22 cellular contexts compared by ENCODE assay signal in the genomic region with DNA sequence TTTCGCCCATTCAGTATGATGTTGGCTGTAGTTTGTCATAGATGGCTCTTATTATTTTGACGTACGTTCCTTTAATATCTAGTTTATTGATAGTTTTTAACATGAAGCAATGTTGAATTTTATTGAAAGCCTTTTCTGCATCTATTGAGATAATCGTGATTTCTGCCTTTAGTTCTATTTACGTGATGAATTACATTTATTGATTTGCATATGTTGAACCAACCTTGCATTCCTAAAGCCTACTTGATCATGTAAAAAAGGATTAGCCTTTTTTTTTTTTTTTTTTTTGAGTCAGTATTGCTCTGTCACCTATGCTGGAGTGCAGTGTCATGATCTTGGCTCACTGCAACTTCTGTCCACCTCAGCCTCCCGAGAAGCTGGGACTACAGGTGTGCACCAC. TPM values are rescaled to one million over a fixed set of nuclear protein-coding genes. Genes with fewer than 3 reads are reported as not detected.
DNase-seq lines count a peak whose midpoint lies in the region; ATAC-seq and TF ChIP-seq lines count a peak whose summit lies in the region.
"Had no signal": no experiment of that assay in that cellular context is flagged by ENCODE, and none has a peak within 500 bp of the region (broad histone marks: within the 10 kb centered on the region; RNA-seq: fewer than 3 reads in every experiment).

No MANE protein-coding gene starts in this region.

- H3K4me1 Mint-ChIP-seq in activated T-cell treated with anti-CD3 and anti-CD28 coated beads, Interleukin-2, amount 50 U/mL, for 72 hours (ENCODE audit: low read depth): peaks cover 95% of the 10 kb centered on the region
- H3K4me1 Mint-ChIP-seq in CD8-positive, alpha-beta T cell (ENCODE audit: low read depth): peaks cover 83% of the 10 kb centered on the region
- H3K4me1 Mint-ChIP-seq in activated naive CD8-positive, alpha-beta T cell (ENCODE audit: low read depth): peaks cover 87% of the 10 kb centered on the region
- H3K4me1 Mint-ChIP-seq in naive thymus-derived CD8-positive, alpha-beta T cell: peaks cover 36 to 89% (median 82%) of the 10 kb centered on the region in 4 donors

- H3K27me3 Mint-ChIP-seq in activated T-cell treated with anti-CD3 and anti-CD28 coated beads, Interleukin-2, amount 50 U/mL, for 72 hours (ENCODE audit: low read depth): no peaks in the 10 kb centered on the region
- no peaks in the 10 kb centered on the region for H3K27me3 Mint-ChIP-seq in CD8-positive, alpha-beta T cell (ENCODE audit: low read depth)
- no peaks in the 10 kb centered on the region for H3K27me3 Mint-ChIP-seq in activated naive CD8-positive, alpha-beta T cell
- H3K27me3 Mint-ChIP-seq in naive thymus-derived CD8-positive, alpha-beta T cell: no peaks in the 10 kb centered on the region

- H3K9me3 ChIP-seq in CD8-positive, alpha-beta T cell (ENCODE audit: low read length): no peaks in the 10 kb centered on the region
- H3K9me3 ChIP-seq in upper lobe of right lung: no peaks in the 10 kb centered on the region
- H3K9me3 ChIP-seq: HAP-1 had no signal

- POLR2A ChIA-PET in CD8-positive, alpha-beta T cell (lab: Charles Lee): interaction anchor here (1.0 to 6.0 kb wide), 9 partner anchors 11 to 66 kb away, joined by 3 to 63 read pairs (median 9); a partner anchor contains a TSS
- POLR2A ChIA-PET in naive thymus-derived CD8-positive, alpha-beta T cell (lab: Charles Lee): interaction anchor here (0.7 to 35.8 kb wide), 8 partner anchors 12 to 65 kb away, joined by 3 to 990 read pairs (median 7); a partner anchor contains a TSS

- peaks cover 93% of the 10 kb centered on the region for H3K4me1 ChIP-seq in CD8-positive, alpha-beta T cell (ENCODE audit: insufficient read depth, low read length)
- H3K4me1 ChIP-seq in upper lobe of right lung: no peaks in the 10 kb centered on the region
- H3K4me1 ChIP-seq: HAP-1 had no signal

- TF ChIP-seq CTCF in CD8-positive, alpha-beta T cell (IDR thresholded peaks at IDR 0.05): no peak
- TF ChIP-seq CTCF in upper lobe of right lung (IDR thresholded peaks at IDR 0.05): no peak

- no peak overlapping the region for H3K4me3 ChIP-seq in CD8-positive, alpha-beta T cell (ENCODE audit: low read depth, low read length)
- no peak overlapping the region for H3K4me3 ChIP-seq in upper lobe of right lung
- H3K4me3 ChIP-seq: GM12878, HAP-1 had no signal

- CTCF ChIA-PET in CD8-positive, alpha-beta T cell (lab: Charles Lee): interaction anchor here (1.4 to 6.0 kb wide), 5 partner anchors 16 to 57 kb away, joined by 4 to 42 read pairs (median 8); a partner anchor contains a TSS

- no peak for DNase-seq in activated T-cell treated with anti-CD3 and anti-CD28 coated beads, Interleukin-2, amount 50 U/mL, for 72 hours
- DNase-seq in activated T-cell treated with anti-CD3 and anti-CD28 coated beads for 4 hours (no peak), upper lobe of right lung (no peak)
- DNase-seq in CD8-positive, alpha-beta T cell: no peak
- DNase-seq in naive thymus-derived CD8-positive, alpha-beta T cell: no peak
- DNase-seq: ACHN, AML-193, DMS79 treated with DMSO at 0.1 percent for 48 hours, KBM-7, NCI-H1436, NCI-H2029, NCI-H2171, NCI-H446, NCI-H69, SHP77 had no signal

- H3K27ac ChIP-seq in CD8-positive, alpha-beta T cell (ENCODE audit: low read depth, low read length): no peak overlapping the region
- no peak overlapping the region for H3K27ac ChIP-seq in upper lobe of right lung

- H3K27me3 ChIP-seq in CD8-positive, alpha-beta T cell (ENCODE audit: insufficient read depth, low read length): no peaks in the 10 kb centered on the region
- H3K27me3 ChIP-seq in upper lobe of right lung: no peaks in the 10 kb centered on the region

- ATAC-seq in activated T-cell treated with anti-CD3 and anti-CD28 coated beads, Interleukin-2, amount 50 U/mL, for 72 hours (replicated peaks in 1 of 2): no peak
- ATAC-seq in CD8-positive, alpha-beta T cell: no peak
- ATAC-seq in naive thymus-derived CD8-positive, alpha-beta T cell: no peak
- no peak for ATAC-seq in HG03159 (IDR thresholded peaks at IDR 0.05; ENCODE audit: unreplicated experiment)
- no peak for ATAC-seq in HG02885 (IDR thresholded peaks at IDR 0.05; ENCODE audit: poor library complexity, unreplicated experiment)
- no peak for ATAC-seq in upper lobe of right lung
- ATAC-seq: GM12878 had no signal

- peaks cover 37 to 69% of the 10 kb centered on the region in 2 donors for H3K36me3 Mint-ChIP-seq in activated T-cell treated with anti-CD3 and anti-CD28 coated beads, Interleukin-2, amount 50 U/mL, for 72 hours (ENCODE audit: insufficient read depth in 2 of 2)
- peaks cover 79% of the 10 kb centered on the region for H3K36me3 Mint-ChIP-seq in CD8-positive, alpha-beta T cell
- H3K36me3 Mint-ChIP-seq in activated naive CD8-positive, alpha-beta T cell: peaks cover 48% of the 10 kb centered on the region
- H3K36me3 Mint-ChIP-seq in naive thymus-derived CD8-positive, alpha-beta T cell: peaks cover 20 to 81% (median 55%) of the 10 kb centered on the region in 3 donors
- H3K36me3 Mint-ChIP-seq: CD14-positive monocyte had no signal

- H3K9me3 Mint-ChIP-seq in activated T-cell treated with anti-CD3 and anti-CD28 coated beads, Interleukin-2, amount 50 U/mL, for 72 hours: peaks cover 2 to 7% of the 10 kb centered on the region in 2 donors
- peaks cover 8% of the 10 kb centered on the region for H3K9me3 Mint-ChIP-seq in CD8-positive, alpha-beta T cell
- H3K9me3 Mint-ChIP-seq in activated naive CD8-positive, alpha-beta T cell (ENCODE audit: low read depth): no peaks in the 10 kb centered on the region
- H3K9me3 Mint-ChIP-seq in naive thymus-derived CD8-positive, alpha-beta T cell: peaks cover 0 to 13% (median 0%) of the 10 kb centered on the region in 9 donors

- H3K27ac Mint-ChIP-seq in activated T-cell treated with anti-CD3 and anti-CD28 coated beads, Interleukin-2, amount 50 U/mL, for 72 hours: peak overlapping the region; percentile 59
- peak overlapping the region; percentile 88 for H3K27ac Mint-ChIP-seq in CD8-positive, alpha-beta T cell
- H3K27ac Mint-ChIP-seq in activated naive CD8-positive, alpha-beta T cell: peak overlapping the region; percentile 95
- peak overlapping the region; percentile 69 to 98 (median 86) for H3K27ac Mint-ChIP-seq in naive thymus-derived CD8-positive, alpha-beta T cell
- H3K27ac Mint-ChIP-seq: CD14-positive monocyte had no signal

- H3K36me3 ChIP-seq in CD8-positive, alpha-beta T cell (ENCODE audit: insufficient read depth, low read length): peaks cover 29% of the 10 kb centered on the region
- H3K36me3 ChIP-seq in upper lobe of right lung: no peaks in the 10 kb centered on the region
- H3K36me3 ChIP-seq: HAP-1 had no signal

- intact Hi-C loops in CD8-positive, alpha-beta T cell (cut with DNase I, micrococcal nuclease): no loop called here
- intact Hi-C loops in upper lobe of right lung (cut with DNase I): no loop called here

- H3K4me3 Mint-ChIP-seq in activated T-cell treated with anti-CD3 and anti-CD28 coated beads, Interleukin-2, amount 50 U/mL, for 72 hours: peak overlapping the region in 1 of 2 donors; percentile 43
- H3K4me3 Mint-ChIP-seq in CD8-positive, alpha-beta T cell: peak overlapping the region; percentile 22
- peak overlapping the region; percentile 28 for H3K4me3 Mint-ChIP-seq in activated naive CD8-positive, alpha-beta T cell
- peak overlapping the region in 7 of 10 donors; percentile 3 to 76 (median 11) for H3K4me3 Mint-ChIP-seq in naive thymus-derived CD8-positive, alpha-beta T cell
- H3K4me3 Mint-ChIP-seq: CD14-positive monocyte had no signal

RNA-seq across cellular contexts. Expression of a gene that starts 25.1 kb away (rescaled TPM):
- total RNA-seq in activated T-cell treated with anti-CD3 and anti-CD28 coated beads, Interleukin-2, amount 50 U/mL, for 72 hours: 100 to 1,000 TPM; 289 to 314 TPM
- 100 to 1,000 TPM; 222 to 231 TPM for total RNA-seq in CD8-positive, alpha-beta T cell
- total RNA-seq in naive thymus-derived CD8-positive, alpha-beta T cell: 100 to 1,000 TPM; 477 to 490 TPM
- 100 to 1,000 TPM; 109 to 231 (median 148) TPM for polyA plus RNA-seq in naive thymus-derived CD8-positive, alpha-beta T cell
- 8.1 TPM for total RNA-seq in upper lobe of right lung
- total RNA-seq: G401 had no signal

RNA-seq across cellular contexts. Expression of a gene that starts 39.6 kb away (rescaled TPM):
- under 1 TPM; 0.22 to 0.39 TPM for total RNA-seq in activated T-cell treated with anti-CD3 and anti-CD28 coated beads, Interleukin-2, amount 50 U/mL, for 72 hours
- total RNA-seq in CD8-positive, alpha-beta T cell: not detected
- total RNA-seq in naive thymus-derived CD8-positive, alpha-beta T cell: not detected
- polyA plus RNA-seq in naive thymus-derived CD8-positive, alpha-beta T cell: not detected
- total RNA-seq in upper lobe of right lung: not detected
- total RNA-seq: G401, GM12878 had no signal
- polyA plus RNA-seq: CD14-positive monocyte had no signal

Comparison
In these comparisons a context has a peak if more than half of its experiments do, and no peak if none do; other contexts are left out.
1. RNA of a gene that starts 25.1 kb away (total RNA-seq): 477 to 490 TPM in naive thymus-derived CD8-positive, alpha-beta T cell, 289 to 314 TPM in activated T-cell treated with anti-CD3 and anti-CD28 coated beads, Interleukin-2, amount 50 U/mL, for 72 hours and 222 to 231 TPM in CD8-positive, alpha-beta T cell; 8.1 TPM in upper lobe of right lung (single experiment); every median in the first group is over 10 times any median in the second.
2. Peak in every context shown above with its lines, with median percentiles within 50 percentile points of each other: H3K27ac Mint-ChIP-seq.